19 cellular contexts compared by ENCODE assay signal in genomic region chr10:78450239-78450638, GRCh38.
"Had no signal": no experiment of that assay in that cellular context is flagged by ENCODE, and none has a peak within 500 bp of the region (broad histone marks: within the 10 kb centered on the region; RNA-seq: fewer than 3 reads in every experiment).

No MANE protein-coding gene starts in this region.

- H3K9ac ChIP-seq: neural progenitor cell had no signal

- H2AFZ ChIP-seq: neural progenitor cell had no signal

- H3K36me3 ChIP-seq: esophagus muscularis mucosa, gastroesophageal sphincter, left lung, lower lobe of right lung, neural progenitor cell, ovary, sigmoid colon had no signal

- H3K27ac ChIP-seq: epithelial cell of prostate, esophagus muscularis mucosa, gastroesophageal sphincter, left lung, lower lobe of right lung, neural progenitor cell, ovary, psoas muscle, sigmoid colon, skin epidermis had no signal

- H3K4me2 ChIP-seq: neural progenitor cell had no signal

- H3K4me3 ChIP-seq: esophagus muscularis mucosa, gastroesophageal sphincter, left lung, lower lobe of right lung, neural progenitor cell, ovary, psoas muscle, sigmoid colon, skin epidermis had no signal

- ATAC-seq: gastroesophageal sphincter; left lung; lower lobe of right lung; naive thymus-derived CD4-positive, alpha-beta T cell; psoas muscle had no signal

- FAIRE-seq: endometrium, keratinocyte, urothelium cell line had no signal

- H3K27me3 ChIP-seq: esophagus muscularis mucosa, gastroesophageal sphincter, left lung, neural progenitor cell, ovary, sigmoid colon had no signal

- H3K9me3 ChIP-seq: esophagus muscularis mucosa, gastroesophageal sphincter, left lung, lower lobe of right lung, ovary, psoas muscle, sigmoid colon had no signal

- H3K4me1 ChIP-seq: left lung, lower lobe of right lung had no signal

- DNase-seq: effector memory CD4-positive, alpha-beta T cell; glutamatergic neuron; left lung; lower lobe of right lung; naive thymus-derived CD4-positive, alpha-beta T cell; nucleus accumbens; psoas muscle; retina; sigmoid colon; stimulated activated naive CD4-positive, alpha-beta T cell treated with Interleukin-2 at 50 U/mL for 16 hours had no signal
